ENCODE assay signal across 22 cellular contexts in genomic region chr9:125593581-125593980, GRCh38.
DNase-seq lines count a peak whose midpoint lies in the region; ATAC-seq and TF ChIP-seq lines count a peak whose summit lies in the region.
"Had no signal": no experiment of that assay in that cellular context is flagged by ENCODE, and none has a peak within 500 bp of the region (broad histone marks: within the 10 kb centered on the region; RNA-seq: fewer than 3 reads in every experiment).

No MANE protein-coding gene starts in this region.

- H3K4me3 ChIP-seq in A673 (ENCODE audit: low read depth, low read length, poor library complexity, severe bottlenecking) (no peak overlapping the region), left lung (no peak overlapping the region)
- H3K4me3 ChIP-seq: lung had no signal

- H3K36me3 Mint-ChIP-seq in activated naive CD8-positive, alpha-beta T cell treated with anti-CD3 and anti-CD28 coated beads, Interleukin-2, amount 50 U/mL, for 24 hours (ENCODE audit: low read depth): peaks cover 17% of the 10 kb centered on the region

- H3K9me3 Mint-ChIP-seq in activated naive CD8-positive, alpha-beta T cell treated with anti-CD3 and anti-CD28 coated beads, Interleukin-2, amount 50 U/mL, for 24 hours: no peaks in the 10 kb centered on the region
- H3K9me3 Mint-ChIP-seq: activated CD4-positive, alpha-beta memory T cell treated with anti-CD3 and anti-CD28 coated beads, Interleukin-2, amount 10 ng/mL, durations not matched to agents 7 days and 5 days; activated T-cell treated with anti-CD3 and anti-CD28 coated beads, Interleukin-2, amount 50 U/mL, for 24 hours; CD4-positive, alpha-beta T cell; naive thymus-derived CD8-positive, alpha-beta T cell; stimulated activated naive CD8-positive, alpha-beta T cell treated with anti-CD3 and anti-CD28 coated beads, Interleukin-15, amount 100 ng/mL, for 72 hours; T-helper 1 cell treated with Interleukin-12 subunit alpha and Interleukin-12 subunit beta and Interleukin-4 antibody, amounts not matched to agents 30 μg/mL and 1 μg/mL, for 36 hours had no signal

- no TSS peak for BruUV-seq in A673 (replicated peaks; lab: Mats Ljungman, UMichigan)

- TF ChIP-seq CTCF in A673 (conservative IDR thresholded peaks at IDR 0.05; ENCODE audit: low read depth, low read length) (no peak), left lung (IDR thresholded peaks at IDR 0.05) (no peak)

- DNase-seq in A673 (ENCODE audit: low spot score): peak; percentile 43
- no peak for DNase-seq in HEK293T (ENCODE audit: extremely low spot score)
- no peak for DNase-seq in activated naive CD8-positive, alpha-beta T cell treated with anti-CD3 and anti-CD28 coated beads, Interleukin-2, amount 50 U/mL, for 24 hours
- no peak for DNase-seq in left lung
- DNase-seq in NCI-H2227 (lab: John Stamatoyannopoulos, UW; ENCODE audit: unreplicated experiment): no peak
- no peak for DNase-seq in NCI-H2081 treated with DMSO at 0.1 percent for 48 hours (lab: John Stamatoyannopoulos, UW)
- no peak for DNase-seq in activated CD8-positive, alpha-beta memory T cell treated with anti-CD3 and anti-CD28 coated beads, Interleukin-2, amount 50 U/mL, for 4 hours
- no peak for DNase-seq in GDM1 (lab: John Stamatoyannopoulos, UW)
- DNase-seq: activated CD4-positive, alpha-beta memory T cell treated with anti-CD3 and anti-CD28 coated beads, Interleukin-2, amount 10 ng/mL, durations not matched to agents 7 days and 5 days; activated CD4-positive, CD25-positive, alpha-beta regulatory T cell; activated naive CD4-positive, alpha-beta T cell treated with Interleukin-2 at 50 U/mL for 16 hours; activated T-cell treated with anti-CD3 and anti-CD28 coated beads, Interleukin-2, amount 50 U/mL, for 24 hours; CD4-positive, alpha-beta T cell; naive thymus-derived CD8-positive, alpha-beta T cell; NCI-H1930; NCI-H510A treated with DMSO at 0.1 percent for 48 hours; Right ventricle myocardium superior; stimulated activated CD4-positive, alpha-beta T cell treated with anti-CD3 and anti-CD28 coated beads, Interleukin-2, amount 100 ng/mL, for 24 hours; stimulated activated naive CD8-positive, alpha-beta T cell treated with anti-CD3 and anti-CD28 coated beads, Interleukin-15, amount 100 ng/mL, for 72 hours had no signal

- peaks cover 9% of the 10 kb centered on the region for H3K4me1 ChIP-seq in A673 (ENCODE audit: insufficient read depth, low read length, poor library complexity, severe bottlenecking)
- H3K4me1 ChIP-seq in left lung: peaks cover 0 to 11% of the 10 kb centered on the region in 2 donors

- POLR2A ChIA-PET in A673 (lab: Charles Lee; ENCODE audit: low non-redundant PET) (no interaction called here), HEK293T (lab: Yijun Ruan, JAX) (no interaction called here)

- H3K36me3 ChIP-seq in A673 (ENCODE audit: insufficient read depth, low read length, poor library complexity, severe bottlenecking) (no peaks in the 10 kb centered on the region), left lung (no peaks in the 10 kb centered on the region)

- intact Hi-C loops in A673 (cut with micrococcal nuclease; ENCODE audit: unreplicated experiment): no loop called here
- intact Hi-C loops in left lung (cut with DNase I): no loop called here

- no peaks in the 10 kb centered on the region for H3K9me3 ChIP-seq in A673 (ENCODE audit: low read depth, low read length, poor library complexity, severe bottlenecking)
- H3K9me3 ChIP-seq in left lung: no peaks in the 10 kb centered on the region

- no peak overlapping the region for H3K27ac ChIP-seq in A673 (ENCODE audit: low read depth, low read length, poor library complexity, severe bottlenecking)
- no peak overlapping the region for H3K27ac ChIP-seq in left lung

- CTCF ChIA-PET in A673 (lab: Charles Lee): no interaction called here
- CTCF ChIA-PET in HEK293T (lab: Yijun Ruan, JAX): no interaction called here

- H3K4me3 Mint-ChIP-seq in activated naive CD8-positive, alpha-beta T cell treated with anti-CD3 and anti-CD28 coated beads, Interleukin-2, amount 50 U/mL, for 24 hours: no peak overlapping the region
- H3K4me3 Mint-ChIP-seq: activated CD4-positive, alpha-beta memory T cell treated with anti-CD3 and anti-CD28 coated beads, Interleukin-2, amount 10 ng/mL, durations not matched to agents 7 days and 5 days; activated T-cell treated with anti-CD3 and anti-CD28 coated beads, Interleukin-2, amount 50 U/mL, for 24 hours; CD4-positive, alpha-beta T cell; naive thymus-derived CD8-positive, alpha-beta T cell; stimulated activated naive CD8-positive, alpha-beta T cell treated with anti-CD3 and anti-CD28 coated beads, Interleukin-15, amount 100 ng/mL, for 72 hours; T-helper 1 cell treated with Interleukin-12 subunit alpha and Interleukin-12 subunit beta and Interleukin-4 antibody, amounts not matched to agents 30 μg/mL and 1 μg/mL, for 36 hours had no signal

- no peak for ATAC-seq in activated naive CD8-positive, alpha-beta T cell treated with anti-CD3 and anti-CD28 coated beads, Interleukin-2, amount 50 U/mL, for 24 hours
- peak; percentile 32 for ATAC-seq in left lung
- ATAC-seq: HepG2; naive thymus-derived CD8-positive, alpha-beta T cell; stimulated activated naive CD8-positive, alpha-beta T cell treated with anti-CD3 and anti-CD28 coated beads, Interleukin-15, amount 100 ng/mL, for 72 hours had no signal

- H3K27me3 Mint-ChIP-seq in activated naive CD8-positive, alpha-beta T cell treated with anti-CD3 and anti-CD28 coated beads, Interleukin-2, amount 50 U/mL, for 24 hours: no peaks in the 10 kb centered on the region
- H3K27me3 Mint-ChIP-seq: activated CD4-positive, alpha-beta memory T cell treated with anti-CD3 and anti-CD28 coated beads, Interleukin-2, amount 10 ng/mL, durations not matched to agents 7 days and 5 days; activated T-cell treated with anti-CD3 and anti-CD28 coated beads, Interleukin-2, amount 50 U/mL, for 24 hours; CD4-positive, alpha-beta T cell; naive thymus-derived CD8-positive, alpha-beta T cell; stimulated activated naive CD8-positive, alpha-beta T cell treated with anti-CD3 and anti-CD28 coated beads, Interleukin-15, amount 100 ng/mL, for 72 hours had no signal

- peak overlapping the region; percentile 4 for H3K27ac Mint-ChIP-seq in activated naive CD8-positive, alpha-beta T cell treated with anti-CD3 and anti-CD28 coated beads, Interleukin-2, amount 50 U/mL, for 24 hours
- H3K27ac Mint-ChIP-seq: activated CD4-positive, alpha-beta memory T cell treated with anti-CD3 and anti-CD28 coated beads, Interleukin-2, amount 10 ng/mL, durations not matched to agents 7 days and 5 days; activated T-cell treated with anti-CD3 and anti-CD28 coated beads, Interleukin-2, amount 50 U/mL, for 24 hours; CD4-positive, alpha-beta T cell; stimulated activated naive CD8-positive, alpha-beta T cell treated with anti-CD3 and anti-CD28 coated beads, Interleukin-15, amount 100 ng/mL, for 72 hours; T-helper 1 cell treated with Interleukin-12 subunit alpha and Interleukin-12 subunit beta and Interleukin-4 antibody, amounts not matched to agents 30 μg/mL and 1 μg/mL, for 36 hours had no signal

- no peaks in the 10 kb centered on the region for H3K27me3 ChIP-seq in A673 (replicated peaks; ENCODE audit: insufficient read depth, low read depth, low read length, poor library complexity)
- no peaks in the 10 kb centered on the region for H3K27me3 ChIP-seq in left lung

- H3K4me1 Mint-ChIP-seq in activated naive CD8-positive, alpha-beta T cell treated with anti-CD3 and anti-CD28 coated beads, Interleukin-2, amount 50 U/mL, for 24 hours: peaks cover 30% of the 10 kb centered on the region

TF ChIP-seq in HEK293T, 16 proteins besides CTCF, POLR2A, EP300 and RAD21:
- TF ChIP-seq FOXK2 (IDR thresholded peaks at IDR 0.05) (no peak), PKNOX1 (IDR thresholded peaks at IDR 0.05) (peak; percentile 22; the same call in 1 of the 2 replicates)
